In the genomic region with DNA sequence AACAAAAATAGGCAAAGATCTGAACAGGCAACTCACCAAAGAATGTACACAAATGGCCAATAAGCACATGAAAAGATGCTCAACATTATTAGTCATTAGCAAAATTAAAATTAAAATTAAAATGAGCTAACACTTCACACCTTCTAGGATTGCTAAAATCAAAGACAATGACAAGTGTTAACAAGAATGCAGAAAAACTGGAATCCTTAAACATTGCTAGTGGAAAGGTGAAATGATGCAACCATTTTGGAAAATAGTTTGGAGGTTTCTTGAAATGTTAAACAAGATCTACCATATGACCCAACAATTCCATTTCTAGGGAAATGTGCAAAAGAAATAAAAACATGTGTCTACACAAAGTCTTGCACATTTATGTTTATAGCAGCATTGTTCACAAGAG, we compare ENCODE assay signal across 27 cellular contexts.
"Had no signal": no experiment of that assay in that cellular context is flagged by ENCODE, and none has a peak within 500 bp of the region (broad histone marks: within the 10 kb centered on the region; RNA-seq: fewer than 3 reads in every experiment).

No MANE protein-coding gene starts in this region.

- H3K9me3 ChIP-seq: body of pancreas, Peyer's patch, SK-N-SH had no signal

- H3K4me1 Mint-ChIP-seq: activated CD4-positive, alpha-beta memory T cell treated with anti-CD3 and anti-CD28 coated beads, Interleukin-2, amount 10 ng/mL, durations not matched to agents 7 days and 5 days; activated CD4-positive, alpha-beta T cell treated with anti-CD3 and anti-CD28 coated beads for 36 hours; activated naive CD4-positive, alpha-beta T cell treated with anti-CD3 and anti-CD28 coated beads, Interleukin-2, amount 10 ng/mL, durations not matched to agents 7 days and 5 days; activated naive CD8-positive, alpha-beta T cell treated with anti-CD3 and anti-CD28 coated beads, Interleukin-2, amount 10 ng/mL, durations not matched to agents 7 days and 5 days had no signal

- H3K4me3 Mint-ChIP-seq: activated CD4-positive, alpha-beta memory T cell treated with anti-CD3 and anti-CD28 coated beads, Interleukin-2, amount 10 ng/mL, durations not matched to agents 7 days and 5 days; activated CD4-positive, alpha-beta T cell treated with anti-CD3 and anti-CD28 coated beads for 36 hours; activated naive CD4-positive, alpha-beta T cell treated with anti-CD3 and anti-CD28 coated beads, Interleukin-2, amount 10 ng/mL, durations not matched to agents 7 days and 5 days; activated naive CD8-positive, alpha-beta T cell treated with anti-CD3 and anti-CD28 coated beads, Interleukin-2, amount 10 ng/mL, durations not matched to agents 7 days and 5 days had no signal

- ATAC-seq: activated CD4-positive, alpha-beta T cell treated with anti-CD3 and anti-CD28 coated beads for 36 hours; body of pancreas had no signal

- H3K27ac Mint-ChIP-seq: activated CD4-positive, alpha-beta memory T cell treated with anti-CD3 and anti-CD28 coated beads, Interleukin-2, amount 10 ng/mL, durations not matched to agents 7 days and 5 days; activated CD4-positive, alpha-beta T cell treated with anti-CD3 and anti-CD28 coated beads for 36 hours; activated naive CD4-positive, alpha-beta T cell treated with anti-CD3 and anti-CD28 coated beads, Interleukin-2, amount 10 ng/mL, durations not matched to agents 7 days and 5 days; activated naive CD8-positive, alpha-beta T cell treated with anti-CD3 and anti-CD28 coated beads, Interleukin-2, amount 10 ng/mL, durations not matched to agents 7 days and 5 days; activated T-helper 2 cell treated with anti-CD3 and anti-CD28 coated beads, Interferon-gamma antibody, Interleukin-2, Interleukin-4, amounts not matched to agents 10 μg/mL and 5 μg/mL and 100 μg/mL, durations not matched to agents 14 hours and 24 hours and 36 hours had no signal

- H3K27ac ChIP-seq: body of pancreas, cardiac muscle cell, Peyer's patch, RWPE1, SJCRH30, VCaP had no signal

- H3K27me3 ChIP-seq: body of pancreas, cardiac muscle cell, Peyer's patch, SJCRH30 had no signal

- DNase-seq: activated CD4-positive, alpha-beta memory T cell treated with anti-CD3 and anti-CD28 coated beads, Interleukin-2, amount 10 ng/mL, durations not matched to agents 7 days and 5 days; activated CD4-positive, alpha-beta T cell treated with anti-CD3 and anti-CD28 coated beads for 36 hours; activated CD4-positive, alpha-beta T cell treated with anti-CD3 and anti-CD28 coated beads, Interleukin-2, amount 50 U/mL, for 1 hour; activated gamma-delta T cell treated with Interleukin-2 at 50 U/mL for 16 hours; activated naive CD4-positive, alpha-beta T cell treated with anti-CD3 and anti-CD28 coated beads, Interleukin-2, amount 10 ng/mL, durations not matched to agents 7 days and 5 days; activated naive CD8-positive, alpha-beta T cell treated with anti-CD3 and anti-CD28 coated beads, Interleukin-2, amount 10 ng/mL, durations not matched to agents 7 days and 5 days; activated T-cell treated with anti-CD3 and anti-CD28 coated beads for 4 hours; activated T-cell treated with anti-CD3 and anti-CD28 coated beads, Interleukin-2, amount 50 U/mL, for 48 hours; aorta; body of pancreas; NCI-H1092; NCI-H1417; NCI-H1930; NCI-H2171 treated with DMSO at 0.1 percent for 48 hours; NCI-H226; NCI-H510A; NCI-H526 treated with DMSO at 0.1 percent for 48 hours; NCI-H82; Peyer's patch; Right ventricle myocardium superior; SJCRH30; SK-N-SH; T-helper 1 cell had no signal

- H3K27me3 Mint-ChIP-seq: activated CD4-positive, alpha-beta memory T cell treated with anti-CD3 and anti-CD28 coated beads, Interleukin-2, amount 10 ng/mL, durations not matched to agents 7 days and 5 days; activated naive CD8-positive, alpha-beta T cell treated with anti-CD3 and anti-CD28 coated beads, Interleukin-2, amount 10 ng/mL, durations not matched to agents 7 days and 5 days had no signal

- H3K4me3 ChIP-seq: body of pancreas, cardiac muscle cell, Peyer's patch, SJCRH30 had no signal

- H3K36me3 Mint-ChIP-seq: activated naive CD4-positive, alpha-beta T cell treated with anti-CD3 and anti-CD28 coated beads, Interleukin-2, amount 10 ng/mL, durations not matched to agents 7 days and 5 days; activated naive CD8-positive, alpha-beta T cell treated with anti-CD3 and anti-CD28 coated beads, Interleukin-2, amount 10 ng/mL, durations not matched to agents 7 days and 5 days had no signal

- H3K4me1 ChIP-seq: body of pancreas had no signal

- H3K9me3 Mint-ChIP-seq: activated CD4-positive, alpha-beta memory T cell treated with anti-CD3 and anti-CD28 coated beads, Interleukin-2, amount 10 ng/mL, durations not matched to agents 7 days and 5 days had no signal

- H3K36me3 ChIP-seq: cardiac muscle cell, Peyer's patch, SJCRH30 had no signal
